ENCODE assay signal across 25 cellular contexts in the genomic region with DNA sequence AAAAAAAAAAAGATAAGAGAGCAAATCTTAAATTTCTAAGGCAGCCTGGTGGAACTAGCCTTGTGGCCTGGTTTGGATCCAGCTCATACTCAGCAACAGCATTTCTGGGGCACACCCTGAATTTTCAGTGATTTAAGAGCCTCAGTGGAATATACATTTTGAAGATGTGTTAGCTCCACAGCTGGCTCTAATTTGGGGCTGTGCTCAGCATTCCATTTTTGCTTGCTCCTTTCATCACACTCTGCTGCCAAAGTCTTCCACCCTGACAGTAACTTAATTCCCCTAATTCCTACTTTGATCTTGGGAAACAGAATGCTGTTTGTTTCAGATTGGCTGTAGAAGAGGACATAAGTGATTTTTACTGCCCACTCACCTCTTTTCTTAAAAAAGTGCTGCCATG. TPM values are rescaled to one million over a fixed set of nuclear protein-coding genes. Genes with fewer than 3 reads are reported as not detected.
DNase-seq lines count a peak whose midpoint lies in the region; ATAC-seq, FAIRE-seq and TF ChIP-seq lines count a peak whose summit lies in the region.
"Had no signal": no experiment of that assay in that cellular context is flagged by ENCODE, and none has a peak within 500 bp of the region (broad histone marks: within the 10 kb centered on the region; RNA-seq: fewer than 3 reads in every experiment).

No MANE protein-coding gene starts in this region.

- intact Hi-C loops in A673 (cut with micrococcal nuclease; ENCODE audit: unreplicated experiment): no loop called here

- no peaks in the 10 kb centered on the region for H3K27me3 ChIP-seq in A673 (replicated peaks; ENCODE audit: insufficient read depth, low read depth, low read length, poor library complexity)
- no peaks in the 10 kb centered on the region for H3K27me3 ChIP-seq in astrocyte (ENCODE audit: insufficient read depth, low read length)
- H3K27me3 ChIP-seq: cardiac muscle cell, thyroid gland had no signal

- H3K27ac ChIP-seq in A673 (ENCODE audit: low read depth, low read length, poor library complexity, severe bottlenecking) (no peak overlapping the region), astrocyte (ENCODE audit: low read depth, low read length) (no peak overlapping the region)
- H3K27ac ChIP-seq: cardiac muscle cell, thyroid gland had no signal

- no peak for ATAC-seq in stimulated activated naive CD8-positive, alpha-beta T cell treated with anti-CD3 and anti-CD28 coated beads, Interleukin-15, Interleukin-2, amounts not matched to agents 100 U/mL and 50 U/mL, for 24 hours
- ATAC-seq: stimulated activated effector memory CD8-positive, alpha-beta T cell treated with anti-CD3 and anti-CD28 coated beads, Interleukin-12 subunit alpha, Interleukin-12 subunit beta, amount 100 ng/mL, for 72 hours had no signal

- no peaks in the 10 kb centered on the region for H3K36me3 Mint-ChIP-seq in astrocyte (ENCODE audit: low read depth, unreplicated experiment)
- H3K36me3 Mint-ChIP-seq: CD8-positive, alpha-beta memory T cell; stimulated activated effector memory CD8-positive, alpha-beta T cell treated with anti-CD3 and anti-CD28 coated beads, Interleukin-12 subunit alpha, Interleukin-12 subunit beta, amount 100 ng/mL, for 72 hours had no signal

- TF ChIP-seq CTCF in A673 (conservative IDR thresholded peaks at IDR 0.05; ENCODE audit: low read depth, low read length): no peak
- TF ChIP-seq CTCF in astrocyte (IDR thresholded peaks at IDR 0.05; ENCODE audit: insufficient read depth, low read depth, low read length): no peak

- BruUV-seq in A673 (replicated peaks; lab: Mats Ljungman, UMichigan): no TSS peak

- FAIRE-seq in astrocyte (lab: Jason Lieb, UNC): no peak

- H3K9me3 Mint-ChIP-seq in astrocyte (ENCODE audit: unreplicated experiment): no peaks in the 10 kb centered on the region
- H3K9me3 Mint-ChIP-seq: activated T-helper 1 cell treated with anti-CD3 and anti-CD28 coated beads, Interleukin-12 subunit alpha, Interleukin-12 subunit beta, Interleukin-2, Interleukin-4 antibody, amounts not matched to agents 30 ng/mL and 10 ng/mL and 1 ng/mL, durations not matched to agents 14 hours and 24 hours and 36 hours; CD8-positive, alpha-beta memory T cell; neural crest cell; stimulated activated effector memory CD8-positive, alpha-beta T cell treated with anti-CD3 and anti-CD28 coated beads, Interleukin-12 subunit alpha, Interleukin-12 subunit beta, amount 100 ng/mL, for 72 hours had no signal

- no peak overlapping the region for H3K27ac Mint-ChIP-seq in astrocyte (ENCODE audit: unreplicated experiment)
- H3K27ac Mint-ChIP-seq: activated T-helper 1 cell treated with anti-CD3 and anti-CD28 coated beads, Interleukin-12 subunit alpha, Interleukin-12 subunit beta, Interleukin-2, Interleukin-4 antibody, amounts not matched to agents 30 ng/mL and 10 ng/mL and 1 ng/mL, durations not matched to agents 14 hours and 24 hours and 36 hours; CD8-positive, alpha-beta memory T cell; stimulated activated effector memory CD8-positive, alpha-beta T cell treated with anti-CD3 and anti-CD28 coated beads, Interleukin-12 subunit alpha, Interleukin-12 subunit beta, amount 100 ng/mL, for 72 hours had no signal

- peak; percentile 20 for DNase-seq in A673 (ENCODE audit: low spot score)
- DNase-seq in GM04504 (ENCODE audit: low read depth): peak; percentile 89
- peak; percentile 7 for DNase-seq in astrocyte (ENCODE audit: low read depth)
- DNase-seq in iris pigment epithelial cell (ENCODE audit: low read depth): peak; percentile 39
- no peak for DNase-seq in stimulated activated naive CD8-positive, alpha-beta T cell treated with anti-CD3 and anti-CD28 coated beads, Interleukin-15, Interleukin-2, amounts not matched to agents 100 U/mL and 50 U/mL, for 24 hours
- DNase-seq in NCI-H510A treated with DMSO at 0.1 percent for 48 hours (lab: John Stamatoyannopoulos, UW): no peak
- no peak for DNase-seq in NCI-H1436 treated with DMSO at 0.1 percent for 48 hours (lab: John Stamatoyannopoulos, UW)
- DNase-seq in stimulated activated CD4-positive, alpha-beta T cell treated with anti-CD3 and anti-CD28 coated beads, Interleukin-4, amount 100 ng/mL, for 1 hour: no peak
- DNase-seq: activated CD4-positive, CD25-positive, alpha-beta regulatory T cell treated with anti-CD3 and anti-CD28 coated beads, Interleukin-2, amount 50 U/mL, for 72 hours; CD8-positive, alpha-beta memory T cell; DMS79; effector CD4-positive, alpha-beta T cell; hypothalamus; Karpas-422; NCI-H1105; NCI-H774 had no signal

- H2AFZ ChIP-seq in astrocyte (ENCODE audit: low read depth, low read length): no peak overlapping the region

- peaks cover 7% of the 10 kb centered on the region for H3K4me1 ChIP-seq in A673 (ENCODE audit: insufficient read depth, low read length, poor library complexity, severe bottlenecking)
- H3K4me1 ChIP-seq in astrocyte (ENCODE audit: insufficient read depth, low read length): no peaks in the 10 kb centered on the region
- H3K4me1 ChIP-seq: HAP-1 had no signal

- H3K27me3 Mint-ChIP-seq in astrocyte (ENCODE audit: low read depth, unreplicated experiment): peaks cover 2% of the 10 kb centered on the region

- no peak overlapping the region for H3K4me3 Mint-ChIP-seq in astrocyte (ENCODE audit: unreplicated experiment)
- H3K4me3 Mint-ChIP-seq: activated T-helper 1 cell treated with anti-CD3 and anti-CD28 coated beads, Interleukin-12 subunit alpha, Interleukin-12 subunit beta, Interleukin-2, Interleukin-4 antibody, amounts not matched to agents 30 ng/mL and 10 ng/mL and 1 ng/mL, durations not matched to agents 14 hours and 24 hours and 36 hours; CD8-positive, alpha-beta memory T cell; neural crest cell; stimulated activated effector memory CD8-positive, alpha-beta T cell treated with anti-CD3 and anti-CD28 coated beads, Interleukin-12 subunit alpha, Interleukin-12 subunit beta, amount 100 ng/mL, for 72 hours had no signal

- H3K4me3 ChIP-seq in A673 (ENCODE audit: low read depth, low read length, poor library complexity, severe bottlenecking) (no peak overlapping the region), astrocyte (ENCODE audit: insufficient read depth, low read depth, low read length) (no peak overlapping the region)
- H3K4me3 ChIP-seq: cardiac muscle cell, HAP-1, thyroid gland had no signal

- POLR2A ChIA-PET in A673 (lab: Charles Lee; ENCODE audit: low non-redundant PET): interaction anchor here (1.0 kb wide), 1 partner anchor 679 kb away, joined by 5 read pairs; no protein-coding TSS in a partner anchor

- H3K9me3 ChIP-seq in A673 (ENCODE audit: low read depth, low read length, poor library complexity, severe bottlenecking) (no peaks in the 10 kb centered on the region), astrocyte (ENCODE audit: insufficient read depth, low read depth, low read length) (no peaks in the 10 kb centered on the region)
- H3K9me3 ChIP-seq: HAP-1, thyroid gland had no signal

- CTCF ChIA-PET in A673 (lab: Charles Lee): no interaction called here

- peaks cover 3% of the 10 kb centered on the region for H3K4me1 Mint-ChIP-seq in astrocyte (ENCODE audit: low read depth, unreplicated experiment)
- H3K4me1 Mint-ChIP-seq: CD8-positive, alpha-beta memory T cell; neural crest cell; stimulated activated effector memory CD8-positive, alpha-beta T cell treated with anti-CD3 and anti-CD28 coated beads, Interleukin-12 subunit alpha, Interleukin-12 subunit beta, amount 100 ng/mL, for 72 hours had no signal

- no peaks in the 10 kb centered on the region for H4K20me1 ChIP-seq in astrocyte (ENCODE audit: insufficient read depth, low read length)

- H3K36me3 ChIP-seq in A673 (ENCODE audit: insufficient read depth, low read length, poor library complexity, severe bottlenecking) (no peaks in the 10 kb centered on the region), astrocyte (ENCODE audit: insufficient read depth, low read length) (no peaks in the 10 kb centered on the region)
- H3K36me3 ChIP-seq: cardiac muscle cell, HAP-1, thyroid gland had no signal

- H3K9ac ChIP-seq in astrocyte (ENCODE audit: low read length): no peak overlapping the region

- H3K4me2 ChIP-seq in astrocyte (ENCODE audit: low read length): no peak overlapping the region

- no peaks in the 10 kb centered on the region for H3K79me2 ChIP-seq in astrocyte (ENCODE audit: insufficient read depth, low read length)

RNA-seq across cellular contexts. Expression of gene USP50, which starts 4.4 kb away (rescaled TPM):
- 0.39 TPM in 1 of 2 replicates, not detected in the other for total RNA-seq in A673 (2021)
- total RNA-seq in astrocyte: 0.34 TPM in 1 of 2 replicates, not detected in the other
- total RNA-seq: A172; activated T-helper 1 cell treated with anti-CD3 and anti-CD28 coated beads, Interleukin-12 subunit alpha, Interleukin-12 subunit beta, Interleukin-2, Interleukin-4 antibody, amounts not matched to agents 30 ng/mL and 10 ng/mL and 1 ng/mL, durations not matched to agents 14 hours and 24 hours and 36 hours; cardiac muscle cell; HT-29; kidney epithelial cell had no signal

Comparison
In these comparisons a context has a peak if more than half of its experiments do, and no peak if none do; other contexts are left out.
1. DNase-seq: peak in A673 (single experiment), GM04504 (single experiment), astrocyte (single experiment) and iris pigment epithelial cell (single experiment); none in stimulated activated naive CD8-positive, alpha-beta T cell treated with anti-CD3 and anti-CD28 coated beads, Interleukin-15, Interleukin-2, amounts not matched to agents 100 U/mL and 50 U/mL, for 24 hours (single experiment), NCI-H510A treated with DMSO at 0.1 percent for 48 hours (single experiment), NCI-H1436 treated with DMSO at 0.1 percent for 48 hours (single experiment) and stimulated activated CD4-positive, alpha-beta T cell treated with anti-CD3 and anti-CD28 coated beads, Interleukin-4, amount 100 ng/mL, for 1 hour (single experiment).